Comparison of ENCODE assay signal across 14 cellular contexts in the genomic region with DNA sequence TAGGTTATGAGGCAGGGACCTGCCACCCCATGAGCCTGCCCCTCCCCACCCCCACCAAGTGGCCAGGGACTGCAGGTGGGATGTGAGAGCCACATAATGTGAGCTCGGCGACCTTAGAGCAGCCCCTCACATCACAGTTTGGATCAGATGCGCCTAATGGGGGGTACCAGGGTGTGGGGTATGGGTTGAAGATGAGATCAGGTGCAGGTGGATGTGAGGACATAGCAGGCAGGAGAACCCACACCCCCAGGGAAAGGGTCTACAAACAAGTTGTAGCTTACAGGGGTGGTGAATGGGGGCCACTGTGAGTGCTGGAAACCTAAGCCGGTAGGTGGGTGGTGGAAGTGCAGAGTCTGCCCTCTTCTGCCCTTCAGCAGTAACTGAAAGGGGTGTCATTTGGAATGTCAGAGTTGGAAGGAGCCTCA.
DNase-seq lines count a peak whose midpoint lies in the region; ATAC-seq and TF ChIP-seq lines count a peak whose summit lies in the region.
"Had no signal": no experiment of that assay in that cellular context is flagged by ENCODE, and none has a peak within 500 bp of the region (broad histone marks: within the 10 kb centered on the region; RNA-seq: fewer than 3 reads in every experiment).

No MANE protein-coding gene starts in this region.

- TF ChIP-seq EP300 in tibial nerve (IDR thresholded peaks at IDR 0.05) = no peak

- no peaks in the 10 kb centered on the region for H3K36me3 ChIP-seq in cardiac muscle cell
- no peaks in the 10 kb centered on the region for H3K36me3 ChIP-seq in heart left ventricle
- no peaks in the 10 kb centered on the region for H3K36me3 ChIP-seq in tibial nerve
- H3K36me3 ChIP-seq: esophagus squamous epithelium, suprapubic skin had no signal

- H3K9me3 ChIP-seq in cardiac muscle cell (ENCODE audit: low read depth) = no peaks in the 10 kb centered on the region
- H3K9me3 ChIP-seq in heart left ventricle = no peaks in the 10 kb centered on the region
- no peaks in the 10 kb centered on the region for H3K9me3 ChIP-seq in tibial nerve
- H3K9me3 ChIP-seq: esophagus squamous epithelium, suprapubic skin had no signal

- H3K27me3 ChIP-seq in cardiac muscle cell (no peaks in the 10 kb centered on the region), heart left ventricle (no peaks in the 10 kb centered on the region), tibial nerve (no peaks in the 10 kb centered on the region)
- H3K27me3 ChIP-seq: suprapubic skin had no signal

- TF ChIP-seq POLR2A in heart left ventricle (IDR thresholded peaks at IDR 0.05) = no peak
- TF ChIP-seq POLR2A in tibial nerve (IDR thresholded peaks at IDR 0.05) = no peak

- WGBS in heart left ventricle, 4 donors = 79 to 85% (median 85%) methylated on average over 2 to 4 of the region's 4 CpGs
- WGBS in tibial nerve, 2 donors = 72 to 81% methylated on average over 4 of the region's 4 CpGs

- intact Hi-C loops in heart left ventricle (cut with DNase I) (loop anchor here in 8 of 10 donors (2.0 to 10.0 kb wide), 9 partner anchors 80 to 368 kb away; a partner anchor contains a TSS), left colon (cut with DNase I, micrococcal nuclease) (loop anchor here (5.0 kb wide), 2 partner anchors 110 to 115 kb away; no protein-coding TSS in a partner anchor)

- no peak overlapping the region for H3K27ac ChIP-seq in cardiac muscle cell
- H3K27ac ChIP-seq in heart left ventricle = no peak overlapping the region
- H3K27ac ChIP-seq in tibial nerve = no peak overlapping the region
- H3K27ac ChIP-seq: esophagus squamous epithelium, suprapubic skin had no signal

- DNase-seq in cardiac muscle cell (ENCODE audit: low read depth in 1 of 2, low spot score in 1 of 2) (peak; percentile 21 to 50), heart left ventricle (no peak), NCI-H69 (lab: John Stamatoyannopoulos, UW) (peak; percentile 64), fibroblast of pulmonary artery (ENCODE audit: low read depth) (peak; percentile 26), tibial nerve (ENCODE audit: low spot score in 2 of 2) (no peak), left colon (no peak), anterior cingulate cortex (lab: John Stamatoyannopoulos, UW) (no peak)
- DNase-seq: activated naive CD8-positive, alpha-beta T cell treated with anti-CD3 and anti-CD28 coated beads, Interleukin-2, amount 10 ng/mL, durations not matched to agents 7 days and 5 days; CD4-positive, alpha-beta memory T cell; esophagus squamous epithelium; midbrain; stimulated activated CD4-positive, alpha-beta T cell treated with anti-CD3 and anti-CD28 coated beads, Interleukin-15, amount 100 ng/mL, for 24 hours had no signal

- no peak for ATAC-seq in heart left ventricle
- ATAC-seq in HG03045 (IDR thresholded peaks at IDR 0.05; ENCODE audit: unreplicated experiment) = no peak
- no peak for ATAC-seq in left colon

- no peaks in the 10 kb centered on the region for H3K4me1 ChIP-seq in cardiac muscle cell (ENCODE audit: low read depth)
- H3K4me1 ChIP-seq in heart left ventricle = peaks cover 0 to 34% (median 10%) of the 10 kb centered on the region in 12 donors
- H3K4me1 ChIP-seq in tibial nerve = peaks cover 0 to 20% (median 0%) of the 10 kb centered on the region in 4 donors

- H3K4me3 ChIP-seq in cardiac muscle cell (no peak overlapping the region), heart left ventricle (no peak overlapping the region), fibroblast of pulmonary artery (replicated peaks; ENCODE audit: low read depth, low read length) (no peak overlapping the region), tibial nerve (no peak overlapping the region)
- H3K4me3 ChIP-seq: esophagus squamous epithelium, suprapubic skin had no signal

- no peak for TF ChIP-seq CTCF in cardiac muscle cell (IDR thresholded peaks at IDR 0.05; ENCODE audit: low read depth, low read length)
- peak in 3 of 12 donors; percentile 19 to 32 (median 20) for TF ChIP-seq CTCF in heart left ventricle (IDR thresholded peaks at IDR 0.05)
- TF ChIP-seq CTCF in fibroblast of pulmonary artery (IDR thresholded peaks at IDR 0.05; ENCODE audit: low read length, missing control alignments) = peak; percentile 42
- TF ChIP-seq CTCF in tibial nerve (IDR thresholded peaks at IDR 0.05) = peak in 3 of 5 experiments; percentile 9 to 12 (median 10)

Comparison
In these comparisons a context has a peak if more than half of its experiments do, and no peak if none do; other contexts are left out.
1. DNase-seq: peak in cardiac muscle cell (2 of 2), NCI-H69 (single experiment) and fibroblast of pulmonary artery (single experiment); none in heart left ventricle (0 of 5), tibial nerve (0 of 2), left colon (0 of 2) and anterior cingulate cortex (0 of 58).